ENCODE assay signal across 26 cellular contexts in genomic region chr22:34045311-34045710, GRCh38.
"Had no signal": no experiment of that assay in that cellular context is flagged by ENCODE, and none has a peak within 500 bp of the region (broad histone marks: within the 10 kb centered on the region; RNA-seq: fewer than 3 reads in every experiment).

No MANE protein-coding gene starts in this region.

- H3K27ac ChIP-seq: heart left ventricle, left ventricle myocardium inferior, neural progenitor cell, neutrophil, parathyroid adenoma, skin epidermis, tibial nerve, upper lobe of left lung had no signal

- H3K4me1 ChIP-seq: heart left ventricle, left ventricle myocardium inferior, neural progenitor cell, parathyroid adenoma, tibial nerve, upper lobe of left lung had no signal

- H2AFZ ChIP-seq: neural progenitor cell, parathyroid adenoma had no signal

- H3K4me3 ChIP-seq: heart left ventricle, left ventricle myocardium inferior, lung, neural progenitor cell, skin epidermis, tibial nerve, upper lobe of left lung had no signal

- H3K79me2 ChIP-seq: parathyroid adenoma had no signal

- H3K4me2 ChIP-seq: neural progenitor cell had no signal

- DNase-seq: glutamatergic neuron; heart left ventricle; hypothalamus; immature natural killer cell; islet precursor cell; kidney glomerular epithelial cell; left colon; left ventricle myocardium inferior; natural killer cell; nephron progenitor cell; occipital lobe; retina; right cardiac atrium; stimulated activated CD4-positive, alpha-beta T cell treated with anti-CD3 and anti-CD28 coated beads, Interleukin-12 subunit alpha, Interleukin-12 subunit beta, amount 100 ng/mL, for 4 hours; stimulated activated CD4-positive, alpha-beta T cell treated with anti-CD3 and anti-CD28 coated beads, Interleukin-15, amount 100 ng/mL, for 24 hours; stimulated activated CD4-positive, alpha-beta T cell treated with anti-CD3 and anti-CD28 coated beads, Interleukin-4, amount 100 ng/mL, for 24 hours; stimulated activated naive CD4-positive, alpha-beta T cell; upper lobe of left lung had no signal

- ATAC-seq: heart left ventricle; left colon; natural killer cell; right cardiac atrium; sciatic nerve; stimulated activated effector memory CD8-positive, alpha-beta T cell treated with anti-CD3 and anti-CD28 coated beads, Interleukin-12 subunit alpha, Interleukin-12 subunit beta, amount 100 ng/mL, for 72 hours had no signal

- H3K9ac ChIP-seq: neural progenitor cell, parathyroid adenoma had no signal

- H3K36me3 ChIP-seq: heart left ventricle, left ventricle myocardium inferior, neural progenitor cell, neutrophil, tibial nerve, upper lobe of left lung had no signal

- H3K27me3 ChIP-seq: neural progenitor cell, neutrophil, tibial nerve, upper lobe of left lung had no signal

- H3K9me3 ChIP-seq: left ventricle myocardium inferior, neutrophil, tibial nerve, upper lobe of left lung had no signal
